ENCODE assay signal across 9 cellular contexts in the genomic region with DNA sequence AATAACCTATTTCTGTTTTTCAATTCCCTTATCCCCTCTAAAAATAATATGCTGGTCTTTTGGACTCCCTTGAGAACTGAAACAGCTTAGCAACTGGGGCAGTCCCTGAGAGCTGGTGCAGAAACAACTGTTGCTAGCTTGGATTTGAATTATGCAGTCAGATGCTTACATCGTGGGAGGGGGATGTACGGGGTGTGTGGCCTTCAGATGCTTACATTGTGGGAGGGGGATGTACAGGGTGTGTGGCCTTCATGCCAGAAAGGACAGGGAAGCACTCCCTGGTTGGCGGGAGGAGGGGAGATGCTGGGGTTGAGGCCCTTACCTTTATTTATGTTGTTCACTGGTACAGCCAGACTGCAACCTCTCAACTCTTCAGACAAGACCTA. TPM values are rescaled to one million over a fixed set of nuclear protein-coding genes. Genes with fewer than 3 reads are reported as not detected.
DNase-seq lines count a peak whose midpoint lies in the region; ATAC-seq and TF ChIP-seq lines count a peak whose summit lies in the region.
"Had no signal": no experiment of that assay in that cellular context is flagged by ENCODE, and none has a peak within 500 bp of the region (broad histone marks: within the 10 kb centered on the region; RNA-seq: fewer than 3 reads in every experiment).

No MANE protein-coding gene starts in this region.

- H3K4me1 Mint-ChIP-seq in CD8-positive, alpha-beta T cell (ENCODE audit: low read depth) = peaks cover 66% of the 10 kb centered on the region

- peak overlapping the region in 7 of 10 experiments; percentile 41 to 58 (median 49); a peak in 13 of 20 replicates for H3K4me3 ChIP-seq in BLaER1 treated with 17β-estradiol and CSF1 and Interleukin-3, amounts not matched to agents 10 nM and 100 nM
- H3K4me3 ChIP-seq in coronary artery = peak overlapping the region; percentile 23
- H3K4me3 ChIP-seq in CD8-positive, alpha-beta T cell (ENCODE audit: low read depth, low read length) = no peak overlapping the region
- H3K4me3 ChIP-seq: psoas muscle had no signal

- no peaks in the 10 kb centered on the region for H3K9me3 Mint-ChIP-seq in CD8-positive, alpha-beta T cell

- peaks cover 5% of the 10 kb centered on the region for H3K36me3 Mint-ChIP-seq in CD8-positive, alpha-beta T cell

- peaks cover 71 to 95% (median 89%) of the 10 kb centered on the region in 10 experiments for H3K4me1 ChIP-seq in BLaER1 treated with 17β-estradiol and CSF1 and Interleukin-3, amounts not matched to agents 10 nM and 100 nM
- peaks cover 14% of the 10 kb centered on the region for H3K4me1 ChIP-seq in CD8-positive, alpha-beta T cell (ENCODE audit: insufficient read depth, low read length)

- no peaks in the 10 kb centered on the region for H3K27me3 ChIP-seq in BLaER1 treated with 17β-estradiol and CSF1 and Interleukin-3, amounts not matched to agents 10 nM and 100 nM
- H3K27me3 ChIP-seq in CD8-positive, alpha-beta T cell (ENCODE audit: insufficient read depth, low read length) = no peaks in the 10 kb centered on the region

- H3K36me3 ChIP-seq in BLaER1 treated with 17β-estradiol and CSF1 and Interleukin-3, amounts not matched to agents 10 nM and 100 nM = peaks cover 0 to 9% (median 0%) of the 10 kb centered on the region in 11 experiments; a peak in 4 of 22 replicates
- H3K36me3 ChIP-seq in CD8-positive, alpha-beta T cell (ENCODE audit: insufficient read depth, low read length) = no peaks in the 10 kb centered on the region

- ATAC-seq in GM18870 (IDR thresholded peaks at IDR 0.05; ENCODE audit: unreplicated experiment) = peak; percentile 35
- ATAC-seq in HG03039 (IDR thresholded peaks at IDR 0.05; ENCODE audit: unreplicated experiment) = peak; percentile 46
- no peak for ATAC-seq in CD8-positive, alpha-beta T cell
- ATAC-seq: psoas muscle had no signal

- peak overlapping the region in 9 of 11 experiments; percentile 4 to 75 (median 64); a peak in 16 of 22 replicates for H3K27ac ChIP-seq in BLaER1 treated with 17β-estradiol and CSF1 and Interleukin-3, amounts not matched to agents 10 nM and 100 nM
- peak overlapping the region; percentile 62 to 84 for H3K27ac ChIP-seq in coronary artery
- H3K27ac ChIP-seq in CD8-positive, alpha-beta T cell (ENCODE audit: low read depth, low read length) = no peak overlapping the region
- H3K27ac ChIP-seq: psoas muscle had no signal

- no peak overlapping the region for H3K4me3 Mint-ChIP-seq in CD8-positive, alpha-beta T cell

- TF ChIP-seq CTCF in coronary artery (IDR thresholded peaks at IDR 0.05) = no peak
- TF ChIP-seq CTCF in CD8-positive, alpha-beta T cell (IDR thresholded peaks at IDR 0.05) = no peak

- DNase-seq in coronary artery (ENCODE audit: low spot score) = no peak
- no peak for DNase-seq in dermis blood vessel endothelial cell
- DNase-seq in amygdala (lab: John Stamatoyannopoulos, UW) = no peak
- no peak for DNase-seq in G401 (ENCODE audit: low spot score)
- no peak for DNase-seq in CD8-positive, alpha-beta T cell
- DNase-seq: psoas muscle had no signal

- H3K27ac Mint-ChIP-seq in CD8-positive, alpha-beta T cell = no peak overlapping the region

- peaks cover 20 to 97% (median 63%) of the 10 kb centered on the region in 11 experiments; a peak in 19 of 22 replicates for H4K20me1 ChIP-seq in BLaER1 treated with 17β-estradiol and CSF1 and Interleukin-3, amounts not matched to agents 10 nM and 100 nM

- peak overlapping the region; percentile 79 to 97 (median 92) for H3K4me2 ChIP-seq in BLaER1 treated with 17β-estradiol and CSF1 and Interleukin-3, amounts not matched to agents 10 nM and 100 nM

- CTCF ChIA-PET in CD8-positive, alpha-beta T cell (lab: Charles Lee) = interaction anchor here (0.5 to 1.9 kb wide), 2 partner anchors 9 to 114 kb away, joined by 3 to 7 read pairs; no protein-coding TSS in a partner anchor

- peak overlapping the region in 8 of 11 experiments; percentile 33 to 72 (median 54); a peak in 16 of 22 replicates for H3K9ac ChIP-seq in BLaER1 treated with 17β-estradiol and CSF1 and Interleukin-3, amounts not matched to agents 10 nM and 100 nM

- intact Hi-C loops in CD8-positive, alpha-beta T cell (cut with DNase I, micrococcal nuclease) = no loop called here

- POLR2A ChIA-PET in CD8-positive, alpha-beta T cell (lab: Charles Lee) = no interaction called here

- in situ Hi-C loops in G401 (cut with HindIII; ENCODE audit: low sequenced_read_pairs) = no loop called here

- no peaks in the 10 kb centered on the region for H3K27me3 Mint-ChIP-seq in CD8-positive, alpha-beta T cell (ENCODE audit: low read depth)

- H3K9me3 ChIP-seq in BLaER1 treated with 17β-estradiol and CSF1 and Interleukin-3, amounts not matched to agents 10 nM and 100 nM (replicated peaks in 1 of 11) = no peaks in the 10 kb centered on the region
- no peaks in the 10 kb centered on the region for H3K9me3 ChIP-seq in CD8-positive, alpha-beta T cell (ENCODE audit: low read length)
- H3K9me3 ChIP-seq: psoas muscle had no signal

RNA-seq across cellular contexts. Expression of gene LRCH1, which starts 25.6 kb away (rescaled TPM):
- 21.8 and 25.7 TPM in 2 replicates for total RNA-seq in dermis blood vessel endothelial cell
- 0.12 and 0.85 TPM in 2 replicates for total RNA-seq in G401 (2014; rRNA removed; shearing (Covaris generic))
- 10 to 100 TPM; 10.8 to 13.7 TPM for total RNA-seq in CD8-positive, alpha-beta T cell
